Comparison of ENCODE assay signal across 19 cellular contexts in genomic region chr22:22023581-22024137, GRCh38. TPM values are rescaled to one million over a fixed set of nuclear protein-coding genes. Genes with fewer than 3 reads are reported as not detected.
A peak's percentile ranks its signal among the peaks of the same experiment; 100 is the strongest.
DNase-seq lines count a peak whose midpoint lies in the region; ATAC-seq and TF ChIP-seq lines count a peak whose summit lies in the region.
"Had no signal": no experiment of that assay in that cellular context is flagged by ENCODE, and none has a peak within 500 bp of the region (broad histone marks: within the 10 kb centered on the region; RNA-seq: fewer than 3 reads in every experiment).

No MANE protein-coding gene starts in this region.

- intact Hi-C loops in activated B cell treated with CpG ODN at 0.5 μM for 24 hours (cut with micrococcal nuclease) = no loop called here

- H3K79me2 ChIP-seq in DND-41 (ENCODE audit: insufficient read depth, low read length) = no peaks in the 10 kb centered on the region

- no peaks in the 10 kb centered on the region for H4K20me1 ChIP-seq in DND-41 (ENCODE audit: insufficient read depth, low read length)

- H3K36me3 ChIP-seq in DND-41 (ENCODE audit: insufficient read depth, low read length) = no peaks in the 10 kb centered on the region
- H3K36me3 ChIP-seq: BE2C, SJSA1 had no signal

- POLR2A ChIA-PET in activated B cell treated with CpG ODN at 0.5 μM for 24 hours (lab: Charles Lee) = interaction anchor here (0.7 kb wide), 1 partner anchor 9 kb away, joined by 5 read pairs; no protein-coding TSS in a partner anchor

- DNase-seq in DND-41 = no peak
- DNase-seq in activated B cell treated with CpG ODN at 0.5 μM for 24 hours = no peak
- no peak for DNase-seq in memory B cell (ENCODE audit: low spot score in 2 of 2)
- DNase-seq in omental fat pad (ENCODE audit: low spot score) = no peak
- no peak for DNase-seq in T-helper 9 cell
- DNase-seq in NCI-H774 (lab: John Stamatoyannopoulos, UW) = no peak
- DNase-seq: BE2C; CD8-positive, alpha-beta memory T cell; NCI-H1417; NCI-H2029; NCI-H510A treated with DMSO at 0.1 percent for 48 hours; OCI-M1; RPMI8226; SW 1271 had no signal

- no peak overlapping the region for H3K4me2 ChIP-seq in DND-41 (ENCODE audit: insufficient read depth, low read length)
- H3K4me2 ChIP-seq: GM23338 had no signal

- peaks cover 3% of the 10 kb centered on the region for H3K36me3 Mint-ChIP-seq in IgD-negative memory B cell
- peaks cover 8% of the 10 kb centered on the region for H3K36me3 Mint-ChIP-seq in activated B cell treated with CpG ODN at 0.5 μM for 24 hours (ENCODE audit: low read depth)
- H3K36me3 Mint-ChIP-seq in memory B cell = peaks cover 8% of the 10 kb centered on the region
- H3K36me3 Mint-ChIP-seq: CD8-positive, alpha-beta memory T cell had no signal

- H3K27ac ChIP-seq in DND-41 (ENCODE audit: low read length) = no peak overlapping the region
- H3K27ac ChIP-seq: HL-60, SJSA1 had no signal

- no peak overlapping the region for H2AFZ ChIP-seq in DND-41 (ENCODE audit: low read depth, low read length)
- H2AFZ ChIP-seq: GM23338 had no signal

- TF ChIP-seq CTCF in DND-41 (IDR thresholded peaks at IDR 0.05; ENCODE audit: borderline replicate concordance, extremely low read depth, low read length, poor library complexity, severe bottlenecking) (no peak), activated B cell treated with CpG ODN at 0.5 μM for 24 hours (IDR thresholded peaks at IDR 0.05) (no peak), omental fat pad (IDR thresholded peaks at IDR 0.05) (no peak)

- peak overlapping the region in 2 of 3 donors; percentile 44 to 89 for H3K27ac Mint-ChIP-seq in IgD-negative memory B cell
- H3K27ac Mint-ChIP-seq in activated B cell treated with CpG ODN at 0.5 μM for 24 hours = peak overlapping the region; percentile 42
- peak overlapping the region; percentile 88 for H3K27ac Mint-ChIP-seq in memory B cell
- H3K27ac Mint-ChIP-seq: GM23338 had no signal

- peaks cover 8% of the 10 kb centered on the region for H3K27me3 ChIP-seq in DND-41 (ENCODE audit: insufficient read depth, low read length, poor library complexity)
- H3K27me3 ChIP-seq: BE2C had no signal

- no peak overlapping the region for H3K9ac ChIP-seq in DND-41 (ENCODE audit: low read depth, low read length)

- no peak overlapping the region for H3K4me3 ChIP-seq in DND-41 (ENCODE audit: low read depth in 1 of 2, low read length in 2 of 2)
- H3K4me3 ChIP-seq: GM23338, SJSA1 had no signal

- no peaks in the 10 kb centered on the region for H3K27me3 Mint-ChIP-seq in IgD-negative memory B cell
- H3K27me3 Mint-ChIP-seq in activated B cell treated with CpG ODN at 0.5 μM for 24 hours = no peaks in the 10 kb centered on the region
- H3K27me3 Mint-ChIP-seq in memory B cell = no peaks in the 10 kb centered on the region

- no peaks in the 10 kb centered on the region for H3K4me1 ChIP-seq in DND-41 (ENCODE audit: insufficient read depth, low read length)
- H3K4me1 ChIP-seq: BE2C, SJSA1 had no signal

- H3K9me3 ChIP-seq in DND-41 (ENCODE audit: insufficient read depth, low read length, severe bottlenecking) = no peaks in the 10 kb centered on the region
- H3K9me3 ChIP-seq: BE2C, SJSA1 had no signal

- CTCF ChIA-PET in activated B cell treated with CpG ODN at 0.5 μM for 24 hours (lab: Charles Lee) = no interaction called here

- peaks cover 21 to 45% (median 37%) of the 10 kb centered on the region in 3 donors for H3K4me1 Mint-ChIP-seq in IgD-negative memory B cell
- peaks cover 56% of the 10 kb centered on the region for H3K4me1 Mint-ChIP-seq in activated B cell treated with CpG ODN at 0.5 μM for 24 hours
- H3K4me1 Mint-ChIP-seq in memory B cell = peaks cover 37% of the 10 kb centered on the region
- H3K4me1 Mint-ChIP-seq: CD8-positive, alpha-beta memory T cell had no signal

- H3K9me3 Mint-ChIP-seq in IgD-negative memory B cell (no peaks in the 10 kb centered on the region), activated B cell treated with CpG ODN at 0.5 μM for 24 hours (no peaks in the 10 kb centered on the region), memory B cell (no peaks in the 10 kb centered on the region)
- H3K9me3 Mint-ChIP-seq: CD8-positive, alpha-beta memory T cell; GM23338 had no signal

- H3K4me3 Mint-ChIP-seq in IgD-negative memory B cell (peak overlapping the region in 3 of 4 donors; percentile 13 to 76 (median 66)), activated B cell treated with CpG ODN at 0.5 μM for 24 hours (no peak overlapping the region), memory B cell (peak overlapping the region; percentile 9)
- H3K4me3 Mint-ChIP-seq: CD8-positive, alpha-beta memory T cell; GM23338 had no signal

- ATAC-seq in DND-41 (ENCODE audit: insufficient read depth, low read depth) (peak; percentile 58; the same call in 1 of the 3 replicates), activated B cell treated with CpG ODN at 0.5 μM for 24 hours (ENCODE audit: low read depth) (no peak), memory B cell (ENCODE audit: low read depth) (no peak), omental fat pad (ENCODE audit: low FRiP score) (no peak), GM18520 (IDR thresholded peaks at IDR 0.05; ENCODE audit: unreplicated experiment) (no peak)
- ATAC-seq: GM23338 had no signal

RNA-seq across cellular contexts. Expression of gene TOP3B, which starts 41.1 kb away (rescaled TPM):
- 22.7 TPM for polyA plus RNA-seq in IgD-negative memory B cell
- total RNA-seq in activated B cell treated with CpG ODN at 0.5 μM for 24 hours = 60.4 and 83.4 TPM in 2 replicates
- total RNA-seq in omental fat pad = 10 to 100 TPM; 17.5 to 45.4 (median 21.3) TPM
